In the genomic region with DNA sequence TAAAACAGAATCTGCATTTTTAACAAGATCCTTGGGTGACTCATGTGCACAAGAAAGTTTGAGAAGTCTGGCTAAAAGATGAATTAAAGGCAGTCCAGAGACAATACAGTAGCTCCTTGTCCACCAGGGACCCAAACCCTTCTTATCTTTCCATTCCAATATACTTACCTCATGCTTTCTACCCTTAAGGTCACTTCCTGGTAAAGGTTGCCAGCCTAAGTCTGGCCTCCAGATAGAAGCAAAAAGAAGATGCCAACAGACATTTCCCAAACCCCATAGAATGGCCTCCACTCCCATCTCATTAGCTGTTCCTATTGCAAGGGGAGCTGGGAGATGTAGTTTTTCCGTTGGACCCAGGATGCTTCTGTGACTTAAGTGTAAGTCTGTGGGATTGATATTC, we compare ENCODE assay signal across 19 cellular contexts.
A peak's percentile ranks its signal among the peaks of the same experiment; 100 is the strongest.
DNase-seq lines count a peak whose midpoint lies in the region; ATAC-seq, FAIRE-seq and TF ChIP-seq lines count a peak whose summit lies in the region.
"Had no signal": no experiment of that assay in that cellular context is flagged by ENCODE, and none has a peak within 500 bp of the region (broad histone marks: within the 10 kb centered on the region; RNA-seq: fewer than 3 reads in every experiment).

No MANE protein-coding gene starts in this region.

- TF ChIP-seq POLR2A in GM12891 (IDR thresholded peaks at IDR 0.05; ENCODE audit: low read depth, low read length), result no peak

- no peaks in the 10 kb centered on the region for H3K36me3 Mint-ChIP-seq in Calu3 (ENCODE audit: insufficient read depth, unreplicated experiment)
- H3K36me3 Mint-ChIP-seq in activated naive CD4-positive, alpha-beta T cell treated with anti-CD3 and anti-CD28 coated beads, Interleukin-2, amount 10 ng/mL, durations not matched to agents 7 days and 5 days, result no peaks in the 10 kb centered on the region
- H3K36me3 Mint-ChIP-seq: CD4-positive, CD25-positive, alpha-beta regulatory T cell had no signal

- no peak for TF ChIP-seq CTCF in Calu3 (IDR thresholded peaks at IDR 0.05; ENCODE audit: unreplicated experiment)
- no peak for TF ChIP-seq CTCF in PC-9 (conservative IDR thresholded peaks at IDR 0.05)
- no peak for TF ChIP-seq CTCF in foreskin keratinocyte (conservative IDR thresholded peaks at IDR 0.05)

- no peak overlapping the region for H4K8ac ChIP-seq in trophoblast cell (ENCODE audit: low read depth, low read length)

- WGBS in trophoblast cell (ENCODE audit: extremely low coverage, insufficient coverage, insufficient read length), result no CpG with 5 or more reads among the region's 1 CpG

- peaks cover 23% of the 10 kb centered on the region for H3K4me1 Mint-ChIP-seq in Calu3 (ENCODE audit: low read depth, unreplicated experiment)
- no peaks in the 10 kb centered on the region for H3K4me1 Mint-ChIP-seq in activated naive CD4-positive, alpha-beta T cell treated with anti-CD3 and anti-CD28 coated beads, Interleukin-2, amount 10 ng/mL, durations not matched to agents 7 days and 5 days
- H3K4me1 Mint-ChIP-seq: CD4-positive, CD25-positive, alpha-beta regulatory T cell had no signal

- H3K9me2 ChIP-seq in PC-9 (ENCODE audit: insufficient read depth), result no peaks in the 10 kb centered on the region

- H2BK12ac ChIP-seq in trophoblast cell (ENCODE audit: low read length), result peak overlapping the region; percentile 52

- H3K4me1 ChIP-seq in PC-9 (replicated peaks; ENCODE audit: insufficient read depth) (no peaks in the 10 kb centered on the region), foreskin keratinocyte (peaks cover 22% of the 10 kb centered on the region), trophoblast cell (ENCODE audit: control insufficient read depth in 1 of 2, insufficient read depth in 2 of 2, low read length in 2 of 2) (peaks cover 9 to 15% of the 10 kb centered on the region in 2 experiments)
- H3K4me1 ChIP-seq: BE2C, Peyer's patch had no signal

- no peak overlapping the region for H4K12ac ChIP-seq in trophoblast cell (ENCODE audit: low read depth, low read length)

- FAIRE-seq in GM12891 (lab: Jason Lieb, UNC), result no peak
- FAIRE-seq: A204.1 had no signal

- peak overlapping the region; percentile 30 for H3K4me3 Mint-ChIP-seq in Calu3 (ENCODE audit: low read depth, unreplicated experiment)
- H3K4me3 Mint-ChIP-seq in activated naive CD4-positive, alpha-beta T cell treated with anti-CD3 and anti-CD28 coated beads, Interleukin-2, amount 10 ng/mL, durations not matched to agents 7 days and 5 days, result no peak overlapping the region
- H3K4me3 Mint-ChIP-seq: CD4-positive, CD25-positive, alpha-beta regulatory T cell; HFFc6 had no signal

- no peak overlapping the region for H3K9ac ChIP-seq in trophoblast cell (ENCODE audit: low read length)
- H3K9ac ChIP-seq: KMS-11 had no signal

- H4K91ac ChIP-seq in trophoblast cell (ENCODE audit: low read depth, low read length), result no peak overlapping the region

- POLR2A ChIA-PET in PC-9 (lab: Charles Lee; ENCODE audit: unreplicated experiment), result interaction anchor here (0.6 to 0.7 kb wide), 3 partner anchors 17 to 366 kb away, joined by 5 to 10 read pairs (median 8); no protein-coding TSS in a partner anchor

- CTCF ChIA-PET in Calu3 (lab: Charles Lee), result interaction anchor here (0.6 to 1.1 kb wide), 2 partner anchors 94 to 96 kb away, joined by 3 to 10 read pairs; no protein-coding TSS in a partner anchor
- CTCF ChIA-PET in PC-9 (lab: Charles Lee), result no interaction called here
- CTCF ChIA-PET in activated naive CD4-positive, alpha-beta T cell treated with anti-CD3 and anti-CD28 coated beads, Interleukin-2, amount 10 ng/mL, durations not matched to agents 7 days and 5 days (lab: Charles Lee), result no interaction called here

- H3K79me1 ChIP-seq in trophoblast cell (ENCODE audit: low read length), result peaks cover 6% of the 10 kb centered on the region

- H3K27ac ChIP-seq in PC-9, result peak overlapping the region; percentile 65
- peak overlapping the region; percentile 67 for H3K27ac ChIP-seq in foreskin keratinocyte
- H3K27ac ChIP-seq in trophoblast cell (ENCODE audit: low read depth, low read length), result peak overlapping the region; percentile 70
- H3K27ac ChIP-seq: KMS-11, Peyer's patch, SK-N-MC had no signal

- H3K9me3 ChIP-seq in PC-9 (ENCODE audit: insufficient read depth, low read depth) (no peaks in the 10 kb centered on the region), trophoblast cell (ENCODE audit: insufficient read depth, low read depth, low read length) (no peaks in the 10 kb centered on the region)
- H3K9me3 ChIP-seq: BE2C, Peyer's patch had no signal

- H3K36me3 ChIP-seq in PC-9 (ENCODE audit: low read depth) (no peaks in the 10 kb centered on the region), trophoblast cell (ENCODE audit: control insufficient read depth in 1 of 2, insufficient read depth in 2 of 2, low read length in 2 of 2) (no peaks in the 10 kb centered on the region)
- H3K36me3 ChIP-seq: BE2C, Peyer's patch had no signal

- H3F3A ChIP-seq in PC-9 (ENCODE audit: insufficient read depth, low read depth), result no peaks in the 10 kb centered on the region

- peak overlapping the region; percentile 70 for H3K27ac Mint-ChIP-seq in Calu3 (ENCODE audit: unreplicated experiment)
- no peak overlapping the region for H3K27ac Mint-ChIP-seq in activated naive CD4-positive, alpha-beta T cell treated with anti-CD3 and anti-CD28 coated beads, Interleukin-2, amount 10 ng/mL, durations not matched to agents 7 days and 5 days
- H3K27ac Mint-ChIP-seq: CD4-positive, CD25-positive, alpha-beta regulatory T cell; HFFc6 had no signal

- H3K4me3 ChIP-seq in PC-9, result no peak overlapping the region
- H3K4me3 ChIP-seq in trophoblast cell (ENCODE audit: low read depth, low read length), result no peak overlapping the region
- H3K4me3 ChIP-seq: Peyer's patch, SK-N-MC had no signal

- H2AK5ac ChIP-seq in trophoblast cell (ENCODE audit: low read length), result no peak overlapping the region

- H3K14ac ChIP-seq in trophoblast cell (ENCODE audit: low read length), result no peak overlapping the region

- H3K27me3 ChIP-seq in PC-9 (ENCODE audit: insufficient read depth, low read depth) (no peaks in the 10 kb centered on the region), foreskin keratinocyte (no peaks in the 10 kb centered on the region), trophoblast cell (ENCODE audit: insufficient read depth, low read length) (no peaks in the 10 kb centered on the region)
- H3K27me3 ChIP-seq: BE2C, Peyer's patch had no signal

- H2BK120ac ChIP-seq in trophoblast cell (ENCODE audit: insufficient read depth, low read length, poor library complexity), result no peak overlapping the region

- intact Hi-C loops in Calu3 (cut with micrococcal nuclease; ENCODE audit: unreplicated experiment), result no loop called here
- intact Hi-C loops in PC-9 (cut with micrococcal nuclease; ENCODE audit: unreplicated experiment), result no loop called here

- 0 out of 2 replicates have a peak overlapping the region, but pooled peaks have one; percentile 15 for H3K4me2 ChIP-seq in PC-9
- H3K4me2 ChIP-seq in trophoblast cell (ENCODE audit: low read length), result no peak overlapping the region
- H3K4me2 ChIP-seq: KMS-11 had no signal

- H3K4ac ChIP-seq in trophoblast cell (ENCODE audit: low read depth, low read length), result no peak overlapping the region

- H2BK5ac ChIP-seq in trophoblast cell (ENCODE audit: low read depth, low read length, poor library complexity), result no peak overlapping the region

- H3K79me2 ChIP-seq in PC-9 (ENCODE audit: low read depth) (no peaks in the 10 kb centered on the region), trophoblast cell (ENCODE audit: control insufficient read depth, insufficient read depth, low read length, poor library complexity) (no peaks in the 10 kb centered on the region)

- H4K20me1 ChIP-seq in PC-9 (ENCODE audit: insufficient read depth), result no peaks in the 10 kb centered on the region

- ATAC-seq in foreskin keratinocyte, result peak; percentile 46

- peak; percentile 24 for DNase-seq in Calu3
- DNase-seq in PC-9, result peak in 1 of 2 experiments; percentile 20
- DNase-seq in foreskin keratinocyte, result peak in 1 of 2 donors; percentile 81
- peak; percentile 42 to 66 for DNase-seq in trophoblast cell
- no peak for DNase-seq in activated naive CD4-positive, alpha-beta T cell treated with anti-CD3 and anti-CD28 coated beads, Interleukin-2, amount 10 ng/mL, durations not matched to agents 7 days and 5 days
- DNase-seq in nucleus accumbens (lab: John Stamatoyannopoulos, UW), result no peak
- no peak for DNase-seq in GM12891 (ENCODE audit: insufficient read length, low spot score)
- DNase-seq in occipital lobe (lab: John Stamatoyannopoulos, UW), result no peak
- DNase-seq: BE2C; CD4-positive, CD25-positive, alpha-beta regulatory T cell; GF-D8; HFFc6; NCI-H1436 treated with DMSO at 0.1 percent for 48 hours; NCI-H2029; Peyer's patch; Right ventricle myocardium superior had no signal

- no peaks in the 10 kb centered on the region for H3K9me3 Mint-ChIP-seq in Calu3 (ENCODE audit: low read depth, unreplicated experiment)
- no peaks in the 10 kb centered on the region for H3K9me3 Mint-ChIP-seq in activated naive CD4-positive, alpha-beta T cell treated with anti-CD3 and anti-CD28 coated beads, Interleukin-2, amount 10 ng/mL, durations not matched to agents 7 days and 5 days
- H3K9me3 Mint-ChIP-seq: HFFc6 had no signal

- BruUV-seq in Calu3 (replicated peaks; lab: Mats Ljungman, UMichigan) (TSS peak; percentile 33), PC-9 (replicated peaks; lab: Mats Ljungman, UMichigan) (TSS peak; percentile 39)

- H3K27me3 Mint-ChIP-seq in Calu3 (ENCODE audit: unreplicated experiment), result no peaks in the 10 kb centered on the region
- H3K27me3 Mint-ChIP-seq in activated naive CD4-positive, alpha-beta T cell treated with anti-CD3 and anti-CD28 coated beads, Interleukin-2, amount 10 ng/mL, durations not matched to agents 7 days and 5 days, result no peaks in the 10 kb centered on the region

- no peak overlapping the region for H3K18ac ChIP-seq in trophoblast cell (ENCODE audit: low read length)

- H2AFZ ChIP-seq in PC-9, result no peak overlapping the region
- H2AFZ ChIP-seq in trophoblast cell (ENCODE audit: insufficient read depth, low read length, poor library complexity), result no peak overlapping the region

- H3K23ac ChIP-seq in trophoblast cell (ENCODE audit: low read length), result no peak overlapping the region

TF ChIP-seq in GM12891, 5 proteins besides CTCF, POLR2A, EP300 and RAD21:
- TF ChIP-seq POU2F2 (IDR thresholded peaks at IDR 0.05; ENCODE audit: low read depth, low read length), result no peak
- TF ChIP-seq PAX5 (IDR thresholded peaks at IDR 0.05; ENCODE audit: insufficient read depth, low read length, severe bottlenecking), result no peak
- TF ChIP-seq TAF1 (IDR thresholded peaks at IDR 0.05; ENCODE audit: low read depth, low read length), result no peak
- no peak for TF ChIP-seq POLR2AphosphoS5 (IDR thresholded peaks at IDR 0.05; ENCODE audit: low read depth, low read length)
- TF ChIP-seq SPI1 (IDR thresholded peaks at IDR 0.05; ENCODE audit: low read depth, low read length), result no peak

Comparison
In these comparisons a context has a peak if more than half of its experiments do, and no peak if none do; other contexts are left out.
1. DNase-seq: peak in Calu3 (single experiment) and trophoblast cell (2 of 2); none in activated naive CD4-positive, alpha-beta T cell treated with anti-CD3 and anti-CD28 coated beads, Interleukin-2, amount 10 ng/mL, durations not matched to agents 7 days and 5 days (single experiment), nucleus accumbens (0 of 56), GM12891 (single experiment) and occipital lobe (single experiment).
2. Peak in every context shown above with its lines, with median percentiles within 50 percentile points of each other: H3K27ac ChIP-seq.